In the genomic region with DNA sequence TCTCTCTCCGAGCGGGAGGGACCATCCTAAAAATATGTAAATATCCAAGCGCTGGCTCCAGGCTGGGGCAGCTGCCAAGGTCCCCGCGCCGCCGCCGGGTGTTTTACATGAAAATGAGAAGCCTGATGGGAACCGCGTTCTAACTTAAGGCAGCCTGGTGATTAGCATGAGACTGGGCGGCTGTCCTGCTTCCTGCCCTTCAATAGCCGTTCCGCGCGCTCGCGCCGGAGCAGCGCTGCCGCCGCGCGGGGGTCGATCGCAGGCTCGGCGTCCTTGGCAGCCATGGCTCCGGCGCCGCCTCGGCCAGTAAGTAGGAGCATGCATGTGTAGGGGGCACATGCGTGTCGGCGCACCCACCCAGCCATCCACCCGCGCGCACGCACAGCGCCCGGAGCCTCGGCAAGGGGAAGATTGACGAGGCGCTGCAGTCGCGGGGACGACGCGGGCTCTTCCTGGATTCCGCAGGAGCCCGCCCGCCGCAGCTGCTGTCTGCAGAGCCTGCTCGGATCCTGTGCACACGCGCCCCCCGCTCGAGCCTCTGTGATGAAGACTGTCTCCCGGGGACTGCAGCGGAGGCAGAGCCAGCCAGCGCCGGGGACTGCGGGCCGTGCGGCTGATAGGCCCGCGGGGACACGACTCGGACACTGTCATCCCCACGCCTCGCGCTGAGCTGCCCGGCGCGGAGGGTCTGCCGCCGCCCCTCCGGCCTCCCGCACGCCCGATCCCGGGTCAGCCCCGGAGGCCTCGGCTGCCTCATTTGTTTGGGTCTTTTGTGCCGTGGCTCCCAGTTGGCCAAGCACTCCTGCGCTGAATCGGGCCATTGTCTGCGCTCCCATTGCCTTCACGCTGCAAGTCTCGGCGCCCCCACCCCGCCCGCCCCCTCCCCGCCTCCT, we compare ENCODE assay signal across 8 cellular contexts. TPM values are rescaled to one million over a fixed set of nuclear protein-coding genes. Genes with fewer than 3 reads are reported as not detected.
DNase-seq lines count a peak whose midpoint lies in the region; ATAC-seq and TF ChIP-seq lines count a peak whose summit lies in the region.

No MANE protein-coding gene starts in this region.

- no peak for TF ChIP-seq POLR2A in lower leg skin (IDR thresholded peaks at IDR 0.05)

- H3K4me1 ChIP-seq in PC-3 (ENCODE audit: insufficient read depth, low read length) = no peaks in the 10 kb centered on the region
- H3K4me1 ChIP-seq in ectodermal cell (ENCODE audit: control insufficient read depth, insufficient read depth, low read length) = no peaks in the 10 kb centered on the region
- H3K4me1 ChIP-seq in subcutaneous abdominal adipose tissue (ENCODE audit: control insufficient read depth in 5 of 5, insufficient read depth in 5 of 5, low read length in 5 of 5) = peaks cover 6 to 29% (median 27%) of the 10 kb centered on the region in 5 donors

- no TSS peak for BruUV-seq in PC-3 (replicated peaks; lab: Mats Ljungman, UMichigan)

- peaks cover 2% of the 10 kb centered on the region for H3K4me1 Mint-ChIP-seq in activated CD4-positive, alpha-beta T cell treated with anti-CD3 and anti-CD28 coated beads for 36 hours

- no peaks in the 10 kb centered on the region for H3K9me2 ChIP-seq in PC-3 (replicated peaks; ENCODE audit: low read length)

- peak overlapping the region; percentile 32 for H3K4me3 Mint-ChIP-seq in activated CD4-positive, alpha-beta T cell treated with anti-CD3 and anti-CD28 coated beads for 36 hours

- H3K4me3 ChIP-seq in PC-3 (ENCODE audit: low read length) (peak overlapping the region; percentile 68), ectodermal cell (ENCODE audit: insufficient read depth, low read depth, low read length) (peak overlapping the region; percentile 57), lower leg skin (ENCODE audit: low read depth, poor library complexity, severe bottlenecking) (peak overlapping the region; percentile 66), subcutaneous abdominal adipose tissue (ENCODE audit: low read depth in 1 of 5, low read length in 5 of 5) (peak overlapping the region in 4 of 5 donors; percentile 74 to 99 (median 82))

- H3K4me2 ChIP-seq in PC-3 (ENCODE audit: low read length) = peak overlapping the region; percentile 83

- peak overlapping the region; percentile 93 for H2AFZ ChIP-seq in PC-3 (ENCODE audit: low read length)

- H3K9me3 ChIP-seq in PC-3 (ENCODE audit: low read length) (no peaks in the 10 kb centered on the region), ectodermal cell (ENCODE audit: control insufficient read depth, low read length) (no peaks in the 10 kb centered on the region), subcutaneous abdominal adipose tissue (ENCODE audit: control insufficient read depth in 5 of 5, low read length in 5 of 5) (no peaks in the 10 kb centered on the region)

- H3K36me3 ChIP-seq in PC-3 (ENCODE audit: low read depth, low read length) (no peaks in the 10 kb centered on the region), ectodermal cell (ENCODE audit: control insufficient read depth, insufficient read depth, low read length) (no peaks in the 10 kb centered on the region), subcutaneous abdominal adipose tissue (ENCODE audit: control insufficient read depth in 5 of 5, insufficient read depth in 5 of 5, low read length in 5 of 5) (no peaks in the 10 kb centered on the region)

- H3K27me3 Mint-ChIP-seq in activated CD4-positive, alpha-beta T cell treated with anti-CD3 and anti-CD28 coated beads for 36 hours = peaks cover 56% of the 10 kb centered on the region

- H3K27ac Mint-ChIP-seq in activated CD4-positive, alpha-beta T cell treated with anti-CD3 and anti-CD28 coated beads for 36 hours = no peak overlapping the region

- no peaks in the 10 kb centered on the region for H3K79me2 ChIP-seq in PC-3 (ENCODE audit: low read length)

- intact Hi-C loops in activated CD4-positive, alpha-beta T cell treated with anti-CD3 and anti-CD28 coated beads for 36 hours (cut with DNase I, micrococcal nuclease) = loop anchor here in 1 of 2 experiments (5.0 kb wide), 1 partner anchor 1111 kb away; a partner anchor contains a TSS
- intact Hi-C loops in PC-3 (cut with micrococcal nuclease) (no loop called here), lower leg skin (cut with DNase I; ENCODE audit: low total_unique reads) (no loop called here)

- H3K9ac ChIP-seq in PC-3 (ENCODE audit: low read length) (no peak overlapping the region), subcutaneous abdominal adipose tissue (ENCODE audit: low read length in 5 of 5) (peak overlapping the region in 4 of 5 donors; percentile 5 to 59 (median 36))

- 0 to 1% methylated on average over 85 to 91 of the region's 93 CpGs for WGBS in ectodermal cell, 2 experiments
- whole genome bisulfite sequencing in lower leg skin, 2 donors = 0% methylated on average over 17 to 39 of the region's 93 CpGs

- DNase-seq in activated CD4-positive, alpha-beta T cell treated with anti-CD3 and anti-CD28 coated beads for 36 hours = peak; percentile 28
- DNase-seq in activated CD4-positive, alpha-beta T cell treated with anti-CD3 and anti-CD28 coated beads for 4 hours = no peak
- DNase-seq in PC-3 = peak; percentile 12
- DNase-seq in lower leg skin (ENCODE audit: low spot score in 2 of 2) = no peak

- H3K9me3 Mint-ChIP-seq in activated CD4-positive, alpha-beta T cell treated with anti-CD3 and anti-CD28 coated beads for 36 hours (ENCODE audit: low read depth) = peaks cover 2% of the 10 kb centered on the region

- POLR2A ChIA-PET in activated CD4-positive, alpha-beta T cell treated with anti-CD3 and anti-CD28 coated beads for 36 hours (lab: Charles Lee) = no interaction called here
- POLR2A ChIA-PET in PC-3 (lab: Charles Lee; ENCODE audit: unreplicated experiment) = no interaction called here

- CTCF ChIA-PET in activated CD4-positive, alpha-beta T cell treated with anti-CD3 and anti-CD28 coated beads for 36 hours (lab: Charles Lee) = no interaction called here
- CTCF ChIA-PET in PC-3 (lab: Charles Lee) = no interaction called here

- H3F3A ChIP-seq in PC-3 (ENCODE audit: low read length, unreplicated experiment) = no peaks in the 10 kb centered on the region

- no peaks in the 10 kb centered on the region for H3K36me3 Mint-ChIP-seq in activated CD4-positive, alpha-beta T cell treated with anti-CD3 and anti-CD28 coated beads for 36 hours (ENCODE audit: low read depth)

- ATAC-seq in activated CD4-positive, alpha-beta T cell treated with anti-CD3 and anti-CD28 coated beads for 36 hours = peak; percentile 30
- ATAC-seq in PC-3 (peak; percentile 63), GM18520 (IDR thresholded peaks at IDR 0.05; ENCODE audit: unreplicated experiment) (no peak), HG03108 (IDR thresholded peaks at IDR 0.05; ENCODE audit: unreplicated experiment) (no peak)

- TF ChIP-seq CTCF in PC-3 (conservative IDR thresholded peaks at IDR 0.05; ENCODE audit: low read depth, low read length) = no peak
- no peak for TF ChIP-seq CTCF in lower leg skin (IDR thresholded peaks at IDR 0.05)

- H3K27me3 ChIP-seq in PC-3 (ENCODE audit: low read length) (peaks cover 23% of the 10 kb centered on the region; the same call in 1 of the 2 replicates), ectodermal cell (ENCODE audit: control insufficient read depth, insufficient read depth, low read length, poor library complexity, severe bottlenecking) (peaks cover 24% of the 10 kb centered on the region), subcutaneous abdominal adipose tissue (ENCODE audit: control insufficient read depth in 5 of 5, insufficient read depth in 4 of 5, low read length in 5 of 5) (peaks cover 3 to 7% (median 4%) of the 10 kb centered on the region in 5 donors)

- H3K27ac ChIP-seq in PC-3 (ENCODE audit: low read length) (no peak overlapping the region), ectodermal cell (ENCODE audit: insufficient read depth, low read depth, low read length, poor library complexity, severe bottlenecking) (peak overlapping the region; percentile 37), subcutaneous abdominal adipose tissue (ENCODE audit: low read depth, low read length) (no peak overlapping the region)

- H4K20me1 ChIP-seq in PC-3 (ENCODE audit: low read length) = no peaks in the 10 kb centered on the region

RNA-seq across cellular contexts. Expression of a gene that starts 0.7 kb away (rescaled TPM):
- not detected for total RNA-seq in activated CD4-positive, alpha-beta T cell treated with anti-CD3 and anti-CD28 coated beads for 36 hours
- total RNA-seq in PC-3 (2014; rRNA removed) (2.1 and 3.6 TPM in 2 replicates), lower leg skin (10 to 100 TPM in 2 of 4 donors, 1 to 10 TPM in 2; 4.2 to 14.9 (median 10.9) TPM)
- polyA plus RNA-seq in ectodermal cell (2013, experiment 1 of 4) = 23.3 TPM
- polyA plus RNA-seq in ectodermal cell (2013, experiment 2 of 4) = 20.0 TPM
- 19.1 TPM for polyA plus RNA-seq in ectodermal cell (2013, experiment 3 of 4)
- 23.6 TPM for polyA plus RNA-seq in ectodermal cell (2013, experiment 4 of 4)

Comparison
In these comparisons a context has a peak if more than half of its experiments do, and no peak if none do; other contexts are left out.
1. DNase-seq: peak in activated CD4-positive, alpha-beta T cell treated with anti-CD3 and anti-CD28 coated beads for 36 hours (single experiment) and PC-3 (single experiment); none in activated CD4-positive, alpha-beta T cell treated with anti-CD3 and anti-CD28 coated beads for 4 hours (0 of 2) and lower leg skin (0 of 2).
2. ATAC-seq: peak in activated CD4-positive, alpha-beta T cell treated with anti-CD3 and anti-CD28 coated beads for 36 hours (single experiment) and PC-3 (single experiment); none in GM18520 (single experiment) and HG03108 (single experiment).
3. Peak in every context shown above with its lines, with median percentiles within 50 percentile points of each other: H3K4me3 ChIP-seq.